In the genomic region with DNA sequence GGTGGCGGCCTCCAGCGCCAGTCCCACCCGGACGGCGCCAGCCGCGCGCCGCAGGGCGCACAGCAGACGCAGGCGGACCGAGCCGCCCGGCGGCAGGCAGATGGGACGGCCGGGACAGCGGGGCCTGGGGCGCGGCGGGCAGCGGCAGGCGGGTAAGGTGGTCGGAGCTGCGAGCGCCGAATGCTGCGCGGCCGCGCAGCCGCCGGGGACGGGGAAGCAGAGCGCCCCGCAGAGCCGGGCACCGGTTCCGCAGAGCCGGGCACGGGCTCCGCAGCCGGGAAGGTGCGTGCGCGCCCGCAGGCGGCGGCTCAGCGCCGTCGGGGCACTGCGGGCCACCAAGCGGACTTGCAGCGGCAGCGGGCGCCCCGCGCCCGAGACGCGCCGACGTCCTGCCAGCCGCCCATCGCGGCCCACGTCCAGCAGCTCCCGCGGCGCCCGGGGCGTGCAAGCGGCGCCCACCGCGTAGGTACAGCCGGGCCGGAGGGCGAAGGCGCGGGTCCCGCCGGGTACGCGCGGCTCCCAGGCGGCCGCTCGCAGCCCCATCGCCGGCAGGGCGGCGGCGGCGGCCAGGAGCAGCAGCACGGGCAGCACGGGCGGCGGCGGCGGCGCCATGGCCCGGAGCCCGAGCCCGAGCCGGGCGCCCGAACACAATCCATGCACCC, we compare ENCODE assay signal across 9 cellular contexts. TPM values are rescaled to one million over a fixed set of nuclear protein-coding genes. Genes with fewer than 3 reads are reported as not detected.
DNase-seq lines count a peak whose midpoint lies in the region; ATAC-seq, FAIRE-seq and TF ChIP-seq lines count a peak whose summit lies in the region.
"Had no signal": no experiment of that assay in that cellular context is flagged by ENCODE, and none has a peak within 500 bp of the region (broad histone marks: within the 10 kb centered on the region; RNA-seq: fewer than 3 reads in every experiment).

No MANE protein-coding gene starts in this region.

- H2AFZ ChIP-seq in astrocyte (ENCODE audit: low read depth, low read length) (no peak overlapping the region), keratinocyte (ENCODE audit: control insufficient read depth, low read length) (no peak overlapping the region)

- ATAC-seq in upper lobe of right lung = no peak

- H4K20me1 ChIP-seq in astrocyte (ENCODE audit: insufficient read depth, low read length) (peaks cover 40% of the 10 kb centered on the region), keratinocyte (ENCODE audit: control insufficient read depth, extremely low read depth, insufficient read depth, low read length) (peaks cover 6% of the 10 kb centered on the region)

- H3K27ac Mint-ChIP-seq in activated T-cell treated with anti-CD3 and anti-CD28 coated beads, Interleukin-2, amount 50 U/mL, for 24 hours = no peak overlapping the region
- no peak overlapping the region for H3K27ac Mint-ChIP-seq in astrocyte (ENCODE audit: unreplicated experiment)
- no peak overlapping the region for H3K27ac Mint-ChIP-seq in osteocyte (ENCODE audit: unreplicated experiment)
- H3K27ac Mint-ChIP-seq: CD4-positive, alpha-beta T cell had no signal

- H3K36me3 ChIP-seq in astrocyte (ENCODE audit: insufficient read depth, low read length) (no peaks in the 10 kb centered on the region), keratinocyte (ENCODE audit: control insufficient read depth in 2 of 2, extremely low read depth in 1 of 2, insufficient read depth in 2 of 2, low read length in 2 of 2) (peaks cover 3 to 7% of the 10 kb centered on the region in 2 experiments), upper lobe of right lung (no peaks in the 10 kb centered on the region)

- H3K9ac ChIP-seq in astrocyte (ENCODE audit: low read length) (no peak overlapping the region), keratinocyte (ENCODE audit: control insufficient read depth, extremely low read depth, insufficient read depth, low read length) (peak overlapping the region; percentile 64)

- DNase-seq in activated T-cell treated with anti-CD3 and anti-CD28 coated beads, Interleukin-2, amount 50 U/mL, for 24 hours = peak; percentile 50
- DNase-seq in activated T-cell treated with anti-CD3 and anti-CD28 coated beads for 4 hours (no peak), astrocyte (ENCODE audit: low read depth) (no peak), keratinocyte (ENCODE audit: low read depth, low spot score) (no peak), upper lobe of right lung (no peak), osteocyte (ENCODE audit: extremely low spot score, unreplicated experiment) (no peak), amniotic stem cell (lab: John Stamatoyannopoulos, UW) (no peak), KBM-7 (no peak)
- DNase-seq: CD4-positive, alpha-beta T cell had no signal

- H3K27me3 Mint-ChIP-seq in activated T-cell treated with anti-CD3 and anti-CD28 coated beads, Interleukin-2, amount 50 U/mL, for 24 hours = peaks cover 62% of the 10 kb centered on the region
- H3K27me3 Mint-ChIP-seq in astrocyte (ENCODE audit: low read depth, unreplicated experiment) (peaks cover 2% of the 10 kb centered on the region), osteocyte (ENCODE audit: unreplicated experiment) (no peaks in the 10 kb centered on the region)

- dilution Hi-C loops in keratinocyte (cut with MboI; ENCODE audit: extremely low pct_ligation_motif_present, low sequenced_read_pairs) = no loop called here

- H3K4me2 ChIP-seq in astrocyte (ENCODE audit: low read length) = peak overlapping the region; percentile 64
- H3K4me2 ChIP-seq in keratinocyte (ENCODE audit: control insufficient read depth, extremely low read depth, insufficient read depth, low read depth, low read length) = peak overlapping the region; percentile 62

- H3K4me1 Mint-ChIP-seq in activated T-cell treated with anti-CD3 and anti-CD28 coated beads, Interleukin-2, amount 50 U/mL, for 24 hours (ENCODE audit: low read depth) = peaks cover 10% of the 10 kb centered on the region
- H3K4me1 Mint-ChIP-seq in astrocyte (ENCODE audit: low read depth, unreplicated experiment) (peaks cover 15% of the 10 kb centered on the region), osteocyte (ENCODE audit: unreplicated experiment) (peaks cover 31% of the 10 kb centered on the region)

- H3K27me3 ChIP-seq in astrocyte (ENCODE audit: insufficient read depth, low read length) = no peaks in the 10 kb centered on the region
- H3K27me3 ChIP-seq in keratinocyte (ENCODE audit: control insufficient read depth, extremely low read depth, insufficient read depth, low read length) = no peaks in the 10 kb centered on the region
- peaks cover 19% of the 10 kb centered on the region for H3K27me3 ChIP-seq in upper lobe of right lung

- in situ Hi-C loops in KBM-7 (cut with MboI; ENCODE audit: low pct_unique_long_range_greater_than_20kb, low sequenced_read_pairs) = loop anchor here (10.0 to 25.0 kb wide), 2 partner anchors 182 to 524 kb away; no protein-coding TSS in a partner anchor

- peaks cover 22% of the 10 kb centered on the region for H3K4me1 ChIP-seq in astrocyte (ENCODE audit: insufficient read depth, low read length)
- H3K4me1 ChIP-seq in keratinocyte (ENCODE audit: control insufficient read depth, extremely low read depth, insufficient read depth, low read length) = peaks cover 38% of the 10 kb centered on the region
- peaks cover 21% of the 10 kb centered on the region for H3K4me1 ChIP-seq in upper lobe of right lung

- no peaks in the 10 kb centered on the region for H3K9me1 ChIP-seq in keratinocyte (ENCODE audit: control insufficient read depth, extremely low read depth, insufficient read depth, low read length)

- FAIRE-seq in astrocyte (lab: Jason Lieb, UNC) = no peak
- no peak for FAIRE-seq in keratinocyte (lab: Jason Lieb, UNC)

- H3K4me3 Mint-ChIP-seq in activated T-cell treated with anti-CD3 and anti-CD28 coated beads, Interleukin-2, amount 50 U/mL, for 24 hours = no peak overlapping the region
- H3K4me3 Mint-ChIP-seq in astrocyte (ENCODE audit: unreplicated experiment) = no peak overlapping the region
- no peak overlapping the region for H3K4me3 Mint-ChIP-seq in osteocyte (ENCODE audit: unreplicated experiment)
- H3K4me3 Mint-ChIP-seq: CD4-positive, alpha-beta T cell had no signal

- H3K4me3 ChIP-seq in astrocyte (ENCODE audit: insufficient read depth, low read depth, low read length) = peak overlapping the region; percentile 48
- H3K4me3 ChIP-seq in keratinocyte (ENCODE audit: control insufficient read depth in 2 of 3, extremely low read depth in 1 of 3, insufficient read depth in 2 of 3, low read depth in 1 of 3, low read length in 3 of 3) = peak overlapping the region; percentile 46 to 65 (median 64)
- H3K4me3 ChIP-seq in upper lobe of right lung = peak overlapping the region; percentile 39

- TF ChIP-seq CTCF in astrocyte (IDR thresholded peaks at IDR 0.05; ENCODE audit: insufficient read depth, low read depth, low read length) (no peak), keratinocyte (optimal IDR thresholded peaks at IDR 0.05 in 1 of 3, IDR thresholded peaks at IDR 0.05 in 1 of 3, conservative IDR thresholded peaks at IDR 0.05 in 1 of 3; ENCODE audit: extremely low read depth in 1 of 3, insufficient read depth in 2 of 3, low read length in 3 of 3) (no peak), upper lobe of right lung (IDR thresholded peaks at IDR 0.05) (no peak), osteocyte (IDR thresholded peaks at IDR 0.05) (no peak)

- intact Hi-C loops in upper lobe of right lung (cut with DNase I) = loop anchor here (10.0 kb wide), 1 partner anchor 412 kb away; no protein-coding TSS in a partner anchor

- peaks cover 17% of the 10 kb centered on the region for H3K9me3 ChIP-seq in astrocyte (ENCODE audit: insufficient read depth, low read depth, low read length)
- peaks cover 8% of the 10 kb centered on the region for H3K9me3 ChIP-seq in keratinocyte (ENCODE audit: control insufficient read depth, low read depth, low read length)
- no peaks in the 10 kb centered on the region for H3K9me3 ChIP-seq in upper lobe of right lung

- peaks cover 27% of the 10 kb centered on the region for H3K79me2 ChIP-seq in astrocyte (ENCODE audit: insufficient read depth, low read length)
- peaks cover 45% of the 10 kb centered on the region for H3K79me2 ChIP-seq in keratinocyte (ENCODE audit: control insufficient read depth, insufficient read depth, low read length)

- H3K36me3 Mint-ChIP-seq in activated T-cell treated with anti-CD3 and anti-CD28 coated beads, Interleukin-2, amount 50 U/mL, for 24 hours (ENCODE audit: low read depth) = no peaks in the 10 kb centered on the region
- H3K36me3 Mint-ChIP-seq in astrocyte (ENCODE audit: low read depth, unreplicated experiment) (peaks cover 28% of the 10 kb centered on the region), osteocyte (ENCODE audit: unreplicated experiment) (no peaks in the 10 kb centered on the region)

- H3K27ac ChIP-seq in astrocyte (ENCODE audit: low read depth, low read length) (no peak overlapping the region), keratinocyte (ENCODE audit: control insufficient read depth, insufficient read depth, low read length) (no peak overlapping the region), upper lobe of right lung (no peak overlapping the region)

- H3K9me3 Mint-ChIP-seq in activated T-cell treated with anti-CD3 and anti-CD28 coated beads, Interleukin-2, amount 50 U/mL, for 24 hours = no peaks in the 10 kb centered on the region
- H3K9me3 Mint-ChIP-seq in astrocyte (ENCODE audit: unreplicated experiment) = peaks cover 10% of the 10 kb centered on the region
- no peaks in the 10 kb centered on the region for H3K9me3 Mint-ChIP-seq in osteocyte (ENCODE audit: unreplicated experiment)
- H3K9me3 Mint-ChIP-seq: CD4-positive, alpha-beta T cell had no signal

RNA-seq across cellular contexts. Expression of a gene that starts 0.7 kb away (rescaled TPM):
- total RNA-seq in astrocyte (27.6 and 38.5 TPM in 2 replicates), upper lobe of right lung (53.5 TPM), osteocyte (15.9 and 16.0 TPM in 2 replicates)
- 16.1 to 23.2 TPM (median 20.6 TPM) in 3 replicates for polyA plus RNA-seq in keratinocyte
- 6.0 TPM for polyA plus RNA-seq in keratinocyte (2011; ENCODE audit: low read depth)
- 8.0 and 10.0 TPM in 2 replicates for polyA plus RNA-seq in keratinocyte (2011; cell fraction: cytosol; rRNA removed)
- polyA plus RNA-seq in keratinocyte (2011; cell fraction: nucleus; rRNA removed) = 99.8 and 117 TPM in 2 replicates
- 24.8 and 29.0 TPM in 2 replicates for polyA plus RNA-seq in keratinocyte (2012; ENCODE audit: low replicate concordance)
- 61.3 to 154 TPM (median 62.8 TPM) in 3 replicates for polyA minus RNA-seq in keratinocyte
- 39.1 TPM for polyA minus RNA-seq in keratinocyte (2011; cell fraction: cytosol; rRNA and poly(A)+ RNA removed)
- 182 and 191 TPM in 2 replicates for polyA minus RNA-seq in keratinocyte (2011; cell fraction: nucleus; rRNA and poly(A)+ RNA removed)
